Comparison of ENCODE assay signal across 12 cellular contexts in genomic region chr19:3097442-3097871, GRCh38. TPM values are rescaled to one million over a fixed set of nuclear protein-coding genes. Genes with fewer than 3 reads are reported as not detected.
DNase-seq lines count a peak whose midpoint lies in the region; ATAC-seq and TF ChIP-seq lines count a peak whose summit lies in the region.
"Had no signal": no experiment of that assay in that cellular context is flagged by ENCODE, and none has a peak within 500 bp of the region (broad histone marks: within the 10 kb centered on the region; RNA-seq: fewer than 3 reads in every experiment).

No MANE protein-coding gene starts in this region.

- DNase-seq in WTC11 (ENCODE audit: low spot score) (no peak), fibroblast of lung (ENCODE audit: low read depth in 2 of 2) (no peak), tibial nerve (ENCODE audit: low spot score in 2 of 2) (no peak), SKM-1 treated with dmso at 0.1 percent for 144 hours (lab: John Stamatoyannopoulos, UW; ENCODE audit: unreplicated experiment) (no peak)
- no peak for DNase-seq in stimulated activated naive CD4-positive, alpha-beta T cell (lab: John Stamatoyannopoulos, UW)
- DNase-seq in stimulated activated CD4-positive, alpha-beta T cell treated with anti-CD3 and anti-CD28 coated beads, Interleukin-15, amount 100 ng/mL, for 24 hours, result no peak
- DNase-seq: DMS79 treated with DMSO at 0.1 percent for 48 hours; foreskin fibroblast; NCI-H2107; stimulated activated naive B cell treated with anti-CD40 and anti-IgM and Interleukin-4, amounts not matched to agents 10 μg/mL and 1 μg/mL and 100 μg/mL, for 72 hours had no signal

- H3K27me3 ChIP-seq in fibroblast of lung (ENCODE audit: control insufficient read depth, insufficient read depth, low read length) (no peaks in the 10 kb centered on the region), neural cell (ENCODE audit: insufficient read depth, low read depth, low read length) (no peaks in the 10 kb centered on the region), tibial nerve (no peaks in the 10 kb centered on the region)

- no peak overlapping the region for H3K4me3 Mint-ChIP-seq in WTC11
- H3K4me3 Mint-ChIP-seq: stimulated activated naive B cell treated with anti-CD40 and anti-IgM and Interleukin-4, amounts not matched to agents 10 μg/mL and 1 μg/mL and 100 μg/mL, for 72 hours had no signal

- no peaks in the 10 kb centered on the region for H3K36me3 ChIP-seq in fibroblast of lung (ENCODE audit: control insufficient read depth, insufficient read depth, low read length)
- H3K36me3 ChIP-seq in neural cell (ENCODE audit: insufficient read depth, low read length), result no peaks in the 10 kb centered on the region
- no peaks in the 10 kb centered on the region for H3K36me3 ChIP-seq in tibial nerve

- ATAC-seq in WTC11, result no peak
- ATAC-seq: stimulated activated naive B cell treated with anti-CD40 and anti-IgM and Interleukin-4, amounts not matched to agents 10 μg/mL and 1 μg/mL and 100 μg/mL, for 72 hours had no signal

- H3K79me2 ChIP-seq in fibroblast of lung (ENCODE audit: control insufficient read depth, insufficient read depth, low read length), result peaks cover 80% of the 10 kb centered on the region
- H3K79me2 ChIP-seq in neural cell (replicated peaks; ENCODE audit: insufficient read depth, low read length), result peaks cover 37% of the 10 kb centered on the region

- no peaks in the 10 kb centered on the region for H3K9me2 ChIP-seq in neural cell (ENCODE audit: insufficient read depth, low read length)

- no peak overlapping the region for H3K9ac ChIP-seq in fibroblast of lung (ENCODE audit: insufficient read depth, low read length)
- H3K9ac ChIP-seq in neural cell (ENCODE audit: low read length), result no peak overlapping the region

- no peak overlapping the region for H2AFZ ChIP-seq in fibroblast of lung (ENCODE audit: low read length)
- H2AFZ ChIP-seq in neural cell (ENCODE audit: low read depth, low read length), result no peak overlapping the region

- peaks cover 15% of the 10 kb centered on the region for H3K4me1 ChIP-seq in fibroblast of lung (ENCODE audit: control insufficient read depth, extremely low read depth, insufficient read depth, low read length)
- peaks cover 0 to 80% (median 56%) of the 10 kb centered on the region in 4 donors for H3K4me1 ChIP-seq in tibial nerve

- TF ChIP-seq CTCF in WTC11 (IDR thresholded peaks at IDR 0.05) (no peak), fibroblast of lung (conservative IDR thresholded peaks at IDR 0.05 in 1 of 2, IDR thresholded peaks at IDR 0.05 in 1 of 2; ENCODE audit: low read depth in 1 of 2, low read length in 2 of 2) (no peak), neural cell (IDR thresholded peaks at IDR 0.05; ENCODE audit: poor library complexity, severe bottlenecking) (no peak), tibial nerve (IDR thresholded peaks at IDR 0.05) (no peak)

- peak overlapping the region; percentile 45 for H3K27ac Mint-ChIP-seq in WTC11
- H3K27ac Mint-ChIP-seq: stimulated activated naive B cell treated with anti-CD40 and anti-IgM and Interleukin-4, amounts not matched to agents 10 μg/mL and 1 μg/mL and 100 μg/mL, for 72 hours had no signal

- H4K20me1 ChIP-seq in fibroblast of lung (ENCODE audit: control insufficient read depth, extremely low read depth, insufficient read depth, low read length) (no peaks in the 10 kb centered on the region), neural cell (ENCODE audit: insufficient read depth) (peaks cover 11% of the 10 kb centered on the region)

- no peaks in the 10 kb centered on the region for H3K36me3 Mint-ChIP-seq in WTC11
- H3K36me3 Mint-ChIP-seq: stimulated activated naive B cell treated with anti-CD40 and anti-IgM and Interleukin-4, amounts not matched to agents 10 μg/mL and 1 μg/mL and 100 μg/mL, for 72 hours had no signal

- POLR2A ChIA-PET in WTC11 (lab: Charles Lee), result no interaction called here

- H3F3A ChIP-seq in neural cell (ENCODE audit: insufficient read depth, low read length, poor library complexity, severe bottlenecking), result no peaks in the 10 kb centered on the region

- CTCF ChIA-PET in WTC11 (lab: Charles Lee), result interaction anchor here (0.6 to 3.0 kb wide), 4 partner anchors 11 to 126 kb away, joined by 3 to 23 read pairs (median 4); no protein-coding TSS in a partner anchor

- H3K9me3 Mint-ChIP-seq in WTC11, result no peaks in the 10 kb centered on the region
- H3K9me3 Mint-ChIP-seq: stimulated activated naive B cell treated with anti-CD40 and anti-IgM and Interleukin-4, amounts not matched to agents 10 μg/mL and 1 μg/mL and 100 μg/mL, for 72 hours had no signal

- H3K4me3 ChIP-seq in fibroblast of lung (replicated peaks in 1 of 4; ENCODE audit: control extremely low read depth in 1 of 4, insufficient read depth in 1 of 4, low read depth in 3 of 4, low read length in 4 of 4) (peak overlapping the region in 2 of 4 experiments; percentile 9 to 91), neural cell (ENCODE audit: low read length) (peak overlapping the region; percentile 97), tibial nerve (peak overlapping the region; percentile 16 to 99 (median 91))

- TF ChIP-seq RAD21 in neural cell (conservative IDR thresholded peaks at IDR 0.05), result no peak

- H3K27ac ChIP-seq in fibroblast of lung (ENCODE audit: insufficient read depth, low read length) (no peak overlapping the region), neural cell (ENCODE audit: low read length) (no peak overlapping the region), tibial nerve (peak overlapping the region; percentile 24 to 88 (median 87))

- no peak for TF ChIP-seq EP300 in neural cell (conservative IDR thresholded peaks at IDR 0.05; ENCODE audit: poor library complexity, severe bottlenecking)
- TF ChIP-seq EP300 in tibial nerve (IDR thresholded peaks at IDR 0.05), result peak in 1 of 2 donors; percentile 59

- WGBS in tibial nerve, 2 donors, result 20 to 39% methylated on average over 1 to 3 of the region's 24 CpGs

- TF ChIP-seq POLR2A in tibial nerve (IDR thresholded peaks at IDR 0.05), result peak in 1 of 2 donors; percentile 41

- H3K27me3 Mint-ChIP-seq in WTC11 (ENCODE audit: low read depth), result no peaks in the 10 kb centered on the region

- peaks cover 14% of the 10 kb centered on the region for H3K4me1 Mint-ChIP-seq in WTC11

- peak overlapping the region; percentile 95 for H3K4me2 ChIP-seq in fibroblast of lung (ENCODE audit: extremely low read depth, insufficient read depth, low read length)
- H3K4me2 ChIP-seq in neural cell (ENCODE audit: low read length), result no peak overlapping the region

- no peaks in the 10 kb centered on the region for H3K9me3 ChIP-seq in fibroblast of lung (ENCODE audit: control insufficient read depth, insufficient read depth, low read depth, low read length)
- H3K9me3 ChIP-seq in neural cell (ENCODE audit: low read length), result no peaks in the 10 kb centered on the region
- H3K9me3 ChIP-seq in tibial nerve, result no peaks in the 10 kb centered on the region

TF ChIP-seq in WTC11, 78 proteins besides CTCF, POLR2A, EP300 and RAD21:
- TF ChIP-seq GRHL2 (CRISPR knock-in tag; IDR thresholded peaks at IDR 0.05; ENCODE audit: insufficient replicate concordance, severe bottlenecking), result no peak
TF ChIP-seq in WTC11: peak in this region for 0.

TF ChIP-seq in neural cell, 6 proteins besides CTCF, POLR2A, EP300 and RAD21 (continues in another document):
- TF ChIP-seq TAF1 (IDR thresholded peaks at IDR 0.05; ENCODE audit: low read depth) (no peak), SMC3 (conservative IDR thresholded peaks at IDR 0.05; ENCODE audit: poor library complexity) (no peak), MXI1 (conservative IDR thresholded peaks at IDR 0.05; ENCODE audit: poor library complexity, severe bottlenecking) (no peak), EZH2 (IDR thresholded peaks at IDR 0.05; ENCODE audit: borderline replicate concordance, insufficient read depth, low read length, poor library complexity, severe bottlenecking) (no peak)

RNA-seq across cellular contexts. Expression of gene GNA11, which starts 3.3 kb away (rescaled TPM):
- total RNA-seq in WTC11 (2021), result 22.4 to 27.2 TPM (median 23.5 TPM) in 3 replicates
- total RNA-seq in fibroblast of lung, result 40.8 and 46.2 TPM in 2 replicates
- polyA plus RNA-seq in fibroblast of lung, result 43.7 and 61.4 TPM in 2 replicates
- polyA plus RNA-seq in fibroblast of lung (2012), result 58.8 and 73.6 TPM in 2 replicates
- polyA minus RNA-seq in fibroblast of lung (ENCODE audit: low replicate concordance), result 184 and 228 TPM in 2 replicates
- polyA plus RNA-seq in neural cell, result 28.3 and 30.4 TPM in 2 replicates
- 34.3 and 41.4 TPM in 2 replicates for polyA minus RNA-seq in neural cell
- total RNA-seq in tibial nerve, result 100 to 1,000 TPM in 3 of 4 donors, 10 to 100 TPM in 1; 65.1 to 114 (median 107) TPM

RNA-seq across cellular contexts. Expression of gene TLE5, which starts 35.2 kb away (rescaled TPM):
- total RNA-seq in WTC11 (2021) (233 to 249 TPM (median 246 TPM) in 3 replicates), fibroblast of lung (111 and 173 TPM in 2 replicates), tibial nerve (1,000 to 10,000 TPM in 1 of 4 donors, 100 to 1,000 TPM in 3; 449 to 1,111 (median 479) TPM)
- polyA plus RNA-seq in fibroblast of lung (319 and 328 TPM in 2 replicates), neural cell (153 and 177 TPM in 2 replicates)
- 381 and 398 TPM in 2 replicates for polyA plus RNA-seq in fibroblast of lung (2012)
- polyA minus RNA-seq in fibroblast of lung (ENCODE audit: low replicate concordance) (594 and 771 TPM in 2 replicates), neural cell (115 and 116 TPM in 2 replicates)

RNA-seq across cellular contexts. Expression of gene GNA15, which starts 38.4 kb away (rescaled TPM):
- total RNA-seq in WTC11 (2021) (0.22 to 0.44 TPM (median 0.37 TPM) in 3 replicates), fibroblast of lung (not detected in 2 replicates), tibial nerve (10 to 100 TPM in 2 of 4 donors, 1 to 10 TPM in 2; 3.8 to 22.5 (median 7.8) TPM)
- polyA plus RNA-seq in fibroblast of lung (not detected in 2 replicates), neural cell (not detected in 2 replicates)
- polyA plus RNA-seq in fibroblast of lung (2012), result not detected in 2 replicates
- polyA minus RNA-seq in fibroblast of lung (ENCODE audit: low replicate concordance) (not detected in 2 replicates), neural cell (not detected in 2 replicates)
- total RNA-seq: OCI-LY7 had no signal

Comparison
In these comparisons a context has a peak if more than half of its experiments do, and no peak if none do; other contexts are left out.
1. H3K27ac ChIP-seq: peak in tibial nerve (4 of 4); none in fibroblast of lung (single experiment) and neural cell (single experiment).